Comparison of ENCODE assay signal across 13 cellular contexts in genomic region chr14:61474671-61475070, GRCh38.
DNase-seq lines count a peak whose midpoint lies in the region; ATAC-seq and TF ChIP-seq lines count a peak whose summit lies in the region.
"Had no signal": no experiment of that assay in that cellular context is flagged by ENCODE, and none has a peak within 500 bp of the region (broad histone marks: within the 10 kb centered on the region; RNA-seq: fewer than 3 reads in every experiment).

No MANE protein-coding gene starts in this region.

- H3K9me3 ChIP-seq in mesenchymal stem cell (ENCODE audit: control insufficient read depth, low read length), result no peaks in the 10 kb centered on the region
- H3K9me3 ChIP-seq in vagina, result no peaks in the 10 kb centered on the region
- no peaks in the 10 kb centered on the region for H3K9me3 ChIP-seq in A673 (ENCODE audit: low read depth, low read length, poor library complexity, severe bottlenecking)

- peaks cover 98% of the 10 kb centered on the region for H3K4me1 Mint-ChIP-seq in stimulated activated naive CD8-positive, alpha-beta T cell treated with anti-CD3 and anti-CD28 coated beads, Interleukin-15, Interleukin-2, amounts not matched to agents 100 ng/mL and 50 ng/mL, for 24 hours (ENCODE audit: low read depth)
- peaks cover 96% of the 10 kb centered on the region for H3K4me1 Mint-ChIP-seq in stimulated activated naive CD8-positive, alpha-beta T cell treated with anti-CD3 and anti-CD28 coated beads, Interleukin-15, amount 100 ng/mL, for 72 hours
- peaks cover 89% of the 10 kb centered on the region for H3K4me1 Mint-ChIP-seq in activated T-helper 2 cell treated with anti-CD3 and anti-CD28 coated beads, Interferon-gamma antibody, Interleukin-2, Interleukin-4, amounts not matched to agents 10 μg/mL and 5 μg/mL and 100 μg/mL, durations not matched to agents 14 hours and 24 hours and 36 hours (ENCODE audit: low read depth)

- no peak overlapping the region for H3K14ac ChIP-seq in mesenchymal stem cell (ENCODE audit: low read length in 2 of 2)

- peak overlapping the region; percentile 92 to 97 for H2BK12ac ChIP-seq in mesenchymal stem cell (ENCODE audit: low read length in 2 of 2)

- H3K9me3 Mint-ChIP-seq in stimulated activated naive CD8-positive, alpha-beta T cell treated with anti-CD3 and anti-CD28 coated beads, Interleukin-15, Interleukin-2, amounts not matched to agents 100 ng/mL and 50 ng/mL, for 24 hours, result peaks cover 3% of the 10 kb centered on the region
- H3K9me3 Mint-ChIP-seq in stimulated activated naive CD8-positive, alpha-beta T cell treated with anti-CD3 and anti-CD28 coated beads, Interleukin-15, amount 100 ng/mL, for 72 hours, result no peaks in the 10 kb centered on the region
- H3K9me3 Mint-ChIP-seq in activated T-helper 2 cell treated with anti-CD3 and anti-CD28 coated beads, Interferon-gamma antibody, Interleukin-2, Interleukin-4, amounts not matched to agents 10 μg/mL and 5 μg/mL and 100 μg/mL, durations not matched to agents 14 hours and 24 hours and 36 hours, result no peaks in the 10 kb centered on the region
- H3K9me3 Mint-ChIP-seq: nephron progenitor cell had no signal

- H3K27ac ChIP-seq in mesenchymal stem cell (ENCODE audit: low read length, poor library complexity, severe bottlenecking) (no peak overlapping the region), vagina (peak overlapping the region; percentile 88), A673 (ENCODE audit: low read depth, low read length, poor library complexity, severe bottlenecking) (no peak overlapping the region)
- H3K27ac ChIP-seq: epithelial cell of prostate had no signal

- H2AK5ac ChIP-seq in mesenchymal stem cell (ENCODE audit: low read length, severe bottlenecking), result peak overlapping the region; percentile 97

- peaks cover 73% of the 10 kb centered on the region for H3K36me3 Mint-ChIP-seq in stimulated activated naive CD8-positive, alpha-beta T cell treated with anti-CD3 and anti-CD28 coated beads, Interleukin-15, Interleukin-2, amounts not matched to agents 100 ng/mL and 50 ng/mL, for 24 hours (ENCODE audit: low read depth)
- peaks cover 42% of the 10 kb centered on the region for H3K36me3 Mint-ChIP-seq in activated T-helper 2 cell treated with anti-CD3 and anti-CD28 coated beads, Interferon-gamma antibody, Interleukin-2, Interleukin-4, amounts not matched to agents 10 μg/mL and 5 μg/mL and 100 μg/mL, durations not matched to agents 14 hours and 24 hours and 36 hours (ENCODE audit: low read depth)

- CTCF ChIA-PET in A673 (lab: Charles Lee), result interaction anchor here (1.0 kb wide), 1 partner anchor 363 kb away, joined by 3 read pairs; no protein-coding TSS in a partner anchor

- no peak overlapping the region for H2AFZ ChIP-seq in mesenchymal stem cell (ENCODE audit: low read depth, low read length)

- no peak overlapping the region for H3K4ac ChIP-seq in mesenchymal stem cell (ENCODE audit: low read depth in 1 of 2, low read length in 2 of 2)

- no peak overlapping the region for H3K4me2 ChIP-seq in mesenchymal stem cell (ENCODE audit: low read length, poor library complexity, severe bottlenecking)
- H3K4me2 ChIP-seq: smooth muscle cell had no signal

- H3K4me3 ChIP-seq in mesenchymal stem cell (ENCODE audit: insufficient read depth in 1 of 2, low read depth in 1 of 2, low read length in 2 of 2) (no peak overlapping the region), vagina (no peak overlapping the region), A673 (ENCODE audit: low read depth, low read length, poor library complexity, severe bottlenecking) (no peak overlapping the region)
- H3K4me3 ChIP-seq: smooth muscle cell had no signal

- H3K18ac ChIP-seq in mesenchymal stem cell (ENCODE audit: low read depth in 1 of 2, low read length in 2 of 2), result peak overlapping the region in 1 of 2 experiments; percentile 18

- H3K27me3 Mint-ChIP-seq in stimulated activated naive CD8-positive, alpha-beta T cell treated with anti-CD3 and anti-CD28 coated beads, Interleukin-15, Interleukin-2, amounts not matched to agents 100 ng/mL and 50 ng/mL, for 24 hours, result no peaks in the 10 kb centered on the region
- no peaks in the 10 kb centered on the region for H3K27me3 Mint-ChIP-seq in stimulated activated naive CD8-positive, alpha-beta T cell treated with anti-CD3 and anti-CD28 coated beads, Interleukin-15, amount 100 ng/mL, for 72 hours
- H3K27me3 Mint-ChIP-seq in activated T-helper 2 cell treated with anti-CD3 and anti-CD28 coated beads, Interferon-gamma antibody, Interleukin-2, Interleukin-4, amounts not matched to agents 10 μg/mL and 5 μg/mL and 100 μg/mL, durations not matched to agents 14 hours and 24 hours and 36 hours (ENCODE audit: low read depth), result no peaks in the 10 kb centered on the region

- H3K36me3 ChIP-seq in mesenchymal stem cell (ENCODE audit: control insufficient read depth in 1 of 2, insufficient read depth in 2 of 2, low read depth in 1 of 2, low read length in 2 of 2), result no peaks in the 10 kb centered on the region
- H3K36me3 ChIP-seq in vagina, result no peaks in the 10 kb centered on the region
- no peaks in the 10 kb centered on the region for H3K36me3 ChIP-seq in A673 (ENCODE audit: insufficient read depth, low read length, poor library complexity, severe bottlenecking)

- H3K4me1 ChIP-seq in mesenchymal stem cell (ENCODE audit: control insufficient read depth, insufficient read depth, low read depth, low read length) (peaks cover 25% of the 10 kb centered on the region), vagina (peaks cover 77% of the 10 kb centered on the region), A673 (ENCODE audit: insufficient read depth, low read length, poor library complexity, severe bottlenecking) (peaks cover 25% of the 10 kb centered on the region)

- H4K8ac ChIP-seq in mesenchymal stem cell (ENCODE audit: low read length), result no peak overlapping the region

- no peaks in the 10 kb centered on the region for H3K27me3 ChIP-seq in mesenchymal stem cell (ENCODE audit: control insufficient read depth in 1 of 2, insufficient read depth in 1 of 2, low read length in 2 of 2)
- no peaks in the 10 kb centered on the region for H3K27me3 ChIP-seq in vagina
- H3K27me3 ChIP-seq in A673 (replicated peaks; ENCODE audit: insufficient read depth, low read depth, low read length, poor library complexity), result no peaks in the 10 kb centered on the region

- WGBS in mesenchymal stem cell, result 73% methylated on average over 2 of the region's 3 CpGs

- POLR2A ChIA-PET in A673 (lab: Charles Lee; ENCODE audit: low non-redundant PET), result no interaction called here

- no TSS peak for BruUV-seq in A673 (replicated peaks; lab: Mats Ljungman, UMichigan)

- no peak overlapping the region for H2BK5ac ChIP-seq in mesenchymal stem cell (ENCODE audit: low read depth, low read length, poor library complexity, severe bottlenecking)

- intact Hi-C loops in activated T-helper 2 cell treated with anti-CD3 and anti-CD28 coated beads, Interferon-gamma antibody, Interleukin-2, Interleukin-4, amounts not matched to agents 10 μg/mL and 5 μg/mL and 100 μg/mL, durations not matched to agents 14 hours and 24 hours and 36 hours (cut with micrococcal nuclease), result loop anchor here (5.0 kb wide), 1 partner anchor 258 kb away; no protein-coding TSS in a partner anchor
- intact Hi-C loops in vagina (cut with DNase I), result no loop called here
- intact Hi-C loops in A673 (cut with micrococcal nuclease; ENCODE audit: unreplicated experiment), result loop anchor here (2.0 kb wide), 1 partner anchor 256 kb away; no protein-coding TSS in a partner anchor
- intact Hi-C loops in sciatic nerve (cut with DNase I), result no loop called here

- peaks cover 13% of the 10 kb centered on the region for H3K79me1 ChIP-seq in mesenchymal stem cell (replicated peaks; ENCODE audit: low read length, poor library complexity, severe bottlenecking)

- H3K9ac ChIP-seq in mesenchymal stem cell (ENCODE audit: low read length), result peak overlapping the region; percentile 60

- H3K23ac ChIP-seq in mesenchymal stem cell (ENCODE audit: low read length in 2 of 2), result no peak overlapping the region

- no peak for DNase-seq in stimulated activated naive CD8-positive, alpha-beta T cell treated with anti-CD3 and anti-CD28 coated beads, Interleukin-15, amount 100 ng/mL, for 72 hours
- DNase-seq in activated T-helper 2 cell treated with anti-CD3 and anti-CD28 coated beads, Interferon-gamma antibody, Interleukin-2, Interleukin-4, amounts not matched to agents 10 μg/mL and 5 μg/mL and 100 μg/mL, durations not matched to agents 14 hours and 24 hours and 36 hours (ENCODE audit: low spot score), result no peak
- DNase-seq in mesenchymal stem cell, result no peak
- peak; percentile 1 to 67 for DNase-seq in vagina (ENCODE audit: extremely low spot score in 2 of 2)
- DNase-seq in DMS79 treated with DMSO at 0.1 percent for 48 hours (lab: John Stamatoyannopoulos, UW), result no peak
- no peak for DNase-seq in A673 (ENCODE audit: low spot score)
- DNase-seq in sciatic nerve (ENCODE audit: low spot score), result no peak
- DNase-seq: activated CD4-positive, alpha-beta T cell treated with anti-CD3 and anti-CD28 coated beads, Interleukin-2, amount 50 U/mL, for 4 hours; NCI-H524 treated with DMSO at 0.1 percent for 48 hours had no signal

- ATAC-seq in stimulated activated naive CD8-positive, alpha-beta T cell treated with anti-CD3 and anti-CD28 coated beads, Interleukin-15, amount 100 ng/mL, for 72 hours, result no peak
- ATAC-seq in sciatic nerve, result no peak

- TF ChIP-seq CTCF in vagina (IDR thresholded peaks at IDR 0.05) (no peak), A673 (conservative IDR thresholded peaks at IDR 0.05; ENCODE audit: low read depth, low read length) (no peak)

- no peak overlapping the region for H4K91ac ChIP-seq in mesenchymal stem cell (ENCODE audit: low read length)

- H3K4me3 Mint-ChIP-seq in stimulated activated naive CD8-positive, alpha-beta T cell treated with anti-CD3 and anti-CD28 coated beads, Interleukin-15, Interleukin-2, amounts not matched to agents 100 ng/mL and 50 ng/mL, for 24 hours, result peak overlapping the region; percentile 53
- peak overlapping the region in 1 of 2 donors; percentile 70 for H3K4me3 Mint-ChIP-seq in stimulated activated naive CD8-positive, alpha-beta T cell treated with anti-CD3 and anti-CD28 coated beads, Interleukin-15, amount 100 ng/mL, for 72 hours
- no peak overlapping the region for H3K4me3 Mint-ChIP-seq in activated T-helper 2 cell treated with anti-CD3 and anti-CD28 coated beads, Interferon-gamma antibody, Interleukin-2, Interleukin-4, amounts not matched to agents 10 μg/mL and 5 μg/mL and 100 μg/mL, durations not matched to agents 14 hours and 24 hours and 36 hours (ENCODE audit: low read depth)
- H3K4me3 Mint-ChIP-seq: nephron progenitor cell had no signal

- TF ChIP-seq POLR2A in vagina (IDR thresholded peaks at IDR 0.05), result no peak

- H2BK120ac ChIP-seq in mesenchymal stem cell (ENCODE audit: low read depth, low read length), result no peak overlapping the region

- H3K27ac Mint-ChIP-seq in stimulated activated naive CD8-positive, alpha-beta T cell treated with anti-CD3 and anti-CD28 coated beads, Interleukin-15, Interleukin-2, amounts not matched to agents 100 ng/mL and 50 ng/mL, for 24 hours, result peak overlapping the region; percentile 99
- H3K27ac Mint-ChIP-seq in stimulated activated naive CD8-positive, alpha-beta T cell treated with anti-CD3 and anti-CD28 coated beads, Interleukin-15, amount 100 ng/mL, for 72 hours, result peak overlapping the region in 1 of 2 donors; percentile 94
- peak overlapping the region; percentile 81 for H3K27ac Mint-ChIP-seq in activated T-helper 2 cell treated with anti-CD3 and anti-CD28 coated beads, Interferon-gamma antibody, Interleukin-2, Interleukin-4, amounts not matched to agents 10 μg/mL and 5 μg/mL and 100 μg/mL, durations not matched to agents 14 hours and 24 hours and 36 hours
- H3K27ac Mint-ChIP-seq: nephron progenitor cell had no signal

- no peak overlapping the region for H2BK15ac ChIP-seq in mesenchymal stem cell (ENCODE audit: low read depth, poor library complexity, severe bottlenecking)

Comparison
In these comparisons a context has a peak if more than half of its experiments do, and no peak if none do; other contexts are left out.
1. DNase-seq: peak in vagina (2 of 2); none in stimulated activated naive CD8-positive, alpha-beta T cell treated with anti-CD3 and anti-CD28 coated beads, Interleukin-15, amount 100 ng/mL, for 72 hours (0 of 2), activated T-helper 2 cell treated with anti-CD3 and anti-CD28 coated beads, Interferon-gamma antibody, Interleukin-2, Interleukin-4, amounts not matched to agents 10 μg/mL and 5 μg/mL and 100 μg/mL, durations not matched to agents 14 hours and 24 hours and 36 hours (single experiment), mesenchymal stem cell (single experiment), DMS79 treated with DMSO at 0.1 percent for 48 hours (single experiment), A673 (single experiment) and sciatic nerve (single experiment).
2. intact Hi-C loops: an anchor here in activated T-helper 2 cell treated with anti-CD3 and anti-CD28 coated beads, Interferon-gamma antibody, Interleukin-2, Interleukin-4, amounts not matched to agents 10 μg/mL and 5 μg/mL and 100 μg/mL, durations not matched to agents 14 hours and 24 hours and 36 hours (5.0 kb wide) and A673 (2.0 kb wide); none called in vagina and sciatic nerve.